15 cellular contexts compared by ENCODE assay signal in genomic region chr9:38352716-38353334, GRCh38. TPM values are rescaled to one million over a fixed set of nuclear protein-coding genes. Genes with fewer than 3 reads are reported as not detected.
DNase-seq lines count a peak whose midpoint lies in the region; ATAC-seq and TF ChIP-seq lines count a peak whose summit lies in the region.
"Had no signal": no experiment of that assay in that cellular context is flagged by ENCODE, and none has a peak within 500 bp of the region (broad histone marks: within the 10 kb centered on the region; RNA-seq: fewer than 3 reads in every experiment).

No MANE protein-coding gene starts in this region.

- no peak for TF ChIP-seq CTCF in endodermal cell (conservative IDR thresholded peaks at IDR 0.05)
- no peak for TF ChIP-seq CTCF in tibial artery (IDR thresholded peaks at IDR 0.05)
- TF ChIP-seq CTCF in GM13977 (IDR thresholded peaks at IDR 0.05; ENCODE audit: extremely low read depth, insufficient read depth, missing control alignments) = no peak
- TF ChIP-seq CTCF in lower lobe of right lung (IDR thresholded peaks at IDR 0.05) = no peak

- H3K9ac ChIP-seq in endodermal cell (ENCODE audit: extremely low read depth, low read length, poor library complexity, severe bottlenecking) = no peak overlapping the region

- H3K4me1 Mint-ChIP-seq in endodermal cell = peaks cover 78% of the 10 kb centered on the region
- H3K4me1 Mint-ChIP-seq: CD4-positive, alpha-beta memory T cell had no signal

- no peak overlapping the region for H3K4me3 Mint-ChIP-seq in endodermal cell
- H3K4me3 Mint-ChIP-seq: CD4-positive, alpha-beta memory T cell had no signal

- ATAC-seq in Right ventricle myocardium inferior (no peak), Right ventricle myocardium superior (ENCODE audit: poor library complexity) (no peak), HG02588 (IDR thresholded peaks at IDR 0.05; ENCODE audit: unreplicated experiment) (no peak), lower lobe of right lung (no peak)

- in situ Hi-C loops in GM13977 (cut with MboI; ENCODE audit: low pct_unique_long_range_greater_than_20kb, low sequenced_read_pairs, unreplicated experiment) = loop anchor here (25.0 kb wide), 1 partner anchor 266 kb away; no protein-coding TSS in a partner anchor

- H3K9me3 Mint-ChIP-seq in endodermal cell = peaks cover 2% of the 10 kb centered on the region
- H3K9me3 Mint-ChIP-seq: CD4-positive, alpha-beta memory T cell had no signal

- H3K9me3 ChIP-seq in endodermal cell (ENCODE audit: control insufficient read depth, low read length) (no peaks in the 10 kb centered on the region), tibial artery (no peaks in the 10 kb centered on the region), lower lobe of right lung (no peaks in the 10 kb centered on the region)
- H3K9me3 ChIP-seq: BE2C had no signal

- no peak overlapping the region for H3K27ac Mint-ChIP-seq in endodermal cell
- H3K27ac Mint-ChIP-seq: CD4-positive, alpha-beta memory T cell had no signal

- H3K27me3 Mint-ChIP-seq in endodermal cell (ENCODE audit: insufficient read depth) = peaks cover 9% of the 10 kb centered on the region

- DNase-seq in Right ventricle myocardium inferior (ENCODE audit: missing footprints) (peak; percentile 56), Right ventricle myocardium superior (no peak), NCI-H526 (lab: John Stamatoyannopoulos, UW) (peak; percentile 85 to 86), endodermal cell (peak; percentile 58), tibial artery (peak; percentile 9 to 46), GM13977 (ENCODE audit: low spot score) (no peak), lower lobe of right lung (no peak)
- DNase-seq: ACHN; BE2C; CD4-positive, alpha-beta memory T cell; HCEC 1CT; NCI-H187; NCI-H226; NCI-H774 had no signal

- H3K27ac ChIP-seq in endodermal cell (ENCODE audit: low read depth, low read length) = no peak overlapping the region
- no peak overlapping the region for H3K27ac ChIP-seq in tibial artery
- H3K27ac ChIP-seq in lower lobe of right lung = no peak overlapping the region

- 58 to 82% methylated on average over 2 to 10 of the region's 10 CpGs for WGBS in endodermal cell (ENCODE audit: insufficient coverage in 1 of 2, insufficient read length in 1 of 2), 2 experiments

- H3K4me1 ChIP-seq in endodermal cell (ENCODE audit: control insufficient read depth, insufficient read depth, low read length) = peaks cover 13% of the 10 kb centered on the region
- no peaks in the 10 kb centered on the region for H3K4me1 ChIP-seq in tibial artery
- no peaks in the 10 kb centered on the region for H3K4me1 ChIP-seq in lower lobe of right lung
- H3K4me1 ChIP-seq: BE2C had no signal

- H3K4me3 ChIP-seq in endodermal cell (ENCODE audit: low read length) = no peak overlapping the region
- H3K4me3 ChIP-seq in tibial artery = no peak overlapping the region
- H3K4me3 ChIP-seq in lower lobe of right lung = no peak overlapping the region

- intact Hi-C loops in Right ventricle myocardium inferior (cut with DNase I) (no loop called here), Right ventricle myocardium superior (cut with DNase I) (no loop called here), tibial artery (cut with DNase I; ENCODE audit: low total_unique reads) (loop anchor here (10.0 kb wide), 1 partner anchor 58 kb away; no protein-coding TSS in a partner anchor), lower lobe of right lung (cut with DNase I) (no loop called here)

- H3K36me3 Mint-ChIP-seq in endodermal cell (ENCODE audit: low read depth) = no peaks in the 10 kb centered on the region
- H3K36me3 Mint-ChIP-seq: CD4-positive, alpha-beta memory T cell had no signal

- H3K27me3 ChIP-seq in endodermal cell (ENCODE audit: control insufficient read depth, insufficient read depth, low read length, poor library complexity, severe bottlenecking) (no peaks in the 10 kb centered on the region), tibial artery (peaks cover 0 to 10% of the 10 kb centered on the region in 2 donors), lower lobe of right lung (ENCODE audit: low read depth) (no peaks in the 10 kb centered on the region)
- H3K27me3 ChIP-seq: BE2C had no signal

- no peaks in the 10 kb centered on the region for H3K36me3 ChIP-seq in endodermal cell (ENCODE audit: control insufficient read depth, insufficient read depth, low read length)
- no peaks in the 10 kb centered on the region for H3K36me3 ChIP-seq in tibial artery
- H3K36me3 ChIP-seq in lower lobe of right lung = no peaks in the 10 kb centered on the region
- H3K36me3 ChIP-seq: BE2C had no signal

RNA-seq across cellular contexts. Expression of gene ALDH1B1, which starts 39.7 kb away (rescaled TPM):
- total RNA-seq in Right ventricle myocardium inferior = 18.4 TPM
- 16.8 TPM for total RNA-seq in Right ventricle myocardium superior
- 10 to 100 TPM; 47.7 to 59.9 TPM for total RNA-seq in endodermal cell
- 22.3 TPM for polyA plus RNA-seq in endodermal cell (2013, experiment 1 of 2)
- 20.0 TPM for polyA plus RNA-seq in endodermal cell (2013, experiment 2 of 2)
- total RNA-seq in lower lobe of right lung = 10.8 TPM

Comparison
In these comparisons a context has a peak if more than half of its experiments do, and no peak if none do; other contexts are left out.
1. DNase-seq: peak in Right ventricle myocardium inferior (single experiment), NCI-H526 (2 of 2), endodermal cell (single experiment) and tibial artery (2 of 2); none in Right ventricle myocardium superior (single experiment), GM13977 (single experiment) and lower lobe of right lung (single experiment).